19 cellular contexts compared by ENCODE assay signal in the genomic region with DNA sequence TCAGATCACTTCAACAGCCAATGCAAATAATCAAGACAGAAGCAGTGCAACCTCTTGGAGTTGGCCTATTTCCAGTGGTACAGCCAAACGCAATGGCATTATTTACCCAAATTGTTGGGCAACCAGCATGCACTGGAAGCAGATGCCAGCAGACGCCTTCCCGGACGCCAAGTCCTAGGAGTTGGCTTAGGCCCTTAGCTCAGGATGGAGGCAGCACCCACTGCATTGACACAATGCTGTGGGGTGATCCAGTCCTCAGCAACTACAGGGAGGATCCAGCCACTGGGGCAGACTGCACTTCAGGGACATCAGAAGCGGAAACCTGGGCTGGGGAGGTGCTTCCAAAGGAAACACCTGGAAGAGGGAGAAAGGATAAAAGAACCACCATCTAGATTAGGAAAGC.
DNase-seq lines count a peak whose midpoint lies in the region; ATAC-seq and TF ChIP-seq lines count a peak whose summit lies in the region.
"Had no signal": no experiment of that assay in that cellular context is flagged by ENCODE, and none has a peak within 500 bp of the region (broad histone marks: within the 10 kb centered on the region; RNA-seq: fewer than 3 reads in every experiment).

No MANE protein-coding gene starts in this region.

- TF ChIP-seq CTCF in right atrium auricular region (IDR thresholded peaks at IDR 0.05): no peak
- no peak for TF ChIP-seq CTCF in lung (IDR thresholded peaks at IDR 0.05; ENCODE audit: control extremely low read depth, extremely low read depth)
- no peak for TF ChIP-seq CTCF in vagina (IDR thresholded peaks at IDR 0.05)

- intact Hi-C loops in cardiac septum (cut with DNase I): no loop called here
- intact Hi-C loops in vagina (cut with DNase I): no loop called here

- no peak for TF ChIP-seq POLR2A in vagina (IDR thresholded peaks at IDR 0.05)

- no peaks in the 10 kb centered on the region for H3K4me1 ChIP-seq in right atrium auricular region
- peaks cover 2 to 8% of the 10 kb centered on the region in 2 donors for H3K4me1 ChIP-seq in lung (ENCODE audit: control insufficient read depth in 2 of 2, insufficient read depth in 2 of 2, low read length in 2 of 2)
- no peaks in the 10 kb centered on the region for H3K4me1 ChIP-seq in vagina

- no peak for ATAC-seq in lung (ENCODE audit: insufficient read depth, low FRiP score)
- no peak for ATAC-seq in HG03135 (IDR thresholded peaks at IDR 0.05; ENCODE audit: unreplicated experiment)
- ATAC-seq: effector memory CD8-positive, alpha-beta T cell; PC-3 had no signal

- WGBS in lung, 2 donors: 52 to 62% methylated on average over 5 of the region's 5 CpGs

- H3K36me3 ChIP-seq in right atrium auricular region (no peaks in the 10 kb centered on the region), lung (ENCODE audit: control insufficient read depth in 2 of 2, insufficient read depth in 2 of 2, low read length in 2 of 2) (no peaks in the 10 kb centered on the region), vagina (no peaks in the 10 kb centered on the region)
- H3K36me3 ChIP-seq: upper lobe of left lung had no signal

- no peak overlapping the region for H3K4me3 ChIP-seq in right atrium auricular region
- H3K4me3 ChIP-seq in lung: no peak overlapping the region
- no peak overlapping the region for H3K4me3 ChIP-seq in vagina
- H3K4me3 ChIP-seq: GM23248, hepatocyte, upper lobe of left lung had no signal

- H3K27ac ChIP-seq in right atrium auricular region (no peak overlapping the region), lung (ENCODE audit: low read depth in 1 of 2, low read length in 1 of 2) (no peak overlapping the region), vagina (no peak overlapping the region), caudate nucleus (ENCODE audit: low read depth, low read length) (no peak overlapping the region)
- H3K27ac ChIP-seq: GM23248, hepatocyte, upper lobe of left lung had no signal

- DNase-seq in right atrium auricular region (ENCODE audit: low spot score): peak; percentile 50
- no peak for DNase-seq in cardiac septum (ENCODE audit: low spot score)
- peak; percentile 63 for DNase-seq in NCI-H774 (lab: John Stamatoyannopoulos, UW)
- DNase-seq in lung (ENCODE audit: low spot score): peak; percentile 62
- peak; percentile 79 to 81 for DNase-seq in vagina (ENCODE audit: extremely low spot score in 2 of 2)
- no peak for DNase-seq in activated gamma-delta T cell (lab: John Stamatoyannopoulos, UW)
- DNase-seq in caudate nucleus (lab: John Stamatoyannopoulos, UW): no peak
- DNase-seq: activated naive CD4-positive, alpha-beta T cell; amygdala; CD4-positive, alpha-beta memory T cell; effector memory CD8-positive, alpha-beta T cell; GM23248; NCI-H2107; PC-3; stimulated activated naive CD4-positive, alpha-beta T cell treated with Interleukin-2 at 50 U/mL for 16 hours; T1000 had no signal

- H3K9me3 ChIP-seq in right atrium auricular region (no peaks in the 10 kb centered on the region), lung (ENCODE audit: control insufficient read depth in 2 of 2, insufficient read depth in 1 of 2, low read length in 1 of 2) (no peaks in the 10 kb centered on the region), vagina (no peaks in the 10 kb centered on the region)
- H3K9me3 ChIP-seq: upper lobe of left lung had no signal

- no peaks in the 10 kb centered on the region for H3K27me3 ChIP-seq in right atrium auricular region
- H3K27me3 ChIP-seq in lung (ENCODE audit: control insufficient read depth, insufficient read depth): no peaks in the 10 kb centered on the region
- H3K27me3 ChIP-seq in vagina: no peaks in the 10 kb centered on the region
- H3K27me3 ChIP-seq: hepatocyte, upper lobe of left lung had no signal

Comparison
In these comparisons a context has a peak if more than half of its experiments do, and no peak if none do; other contexts are left out.
1. DNase-seq: peak in right atrium auricular region (single experiment), NCI-H774 (single experiment), lung (single experiment) and vagina (2 of 2); none in cardiac septum (single experiment), activated gamma-delta T cell (single experiment) and caudate nucleus (0 of 61).